22 cellular contexts compared by ENCODE assay signal in the genomic region with DNA sequence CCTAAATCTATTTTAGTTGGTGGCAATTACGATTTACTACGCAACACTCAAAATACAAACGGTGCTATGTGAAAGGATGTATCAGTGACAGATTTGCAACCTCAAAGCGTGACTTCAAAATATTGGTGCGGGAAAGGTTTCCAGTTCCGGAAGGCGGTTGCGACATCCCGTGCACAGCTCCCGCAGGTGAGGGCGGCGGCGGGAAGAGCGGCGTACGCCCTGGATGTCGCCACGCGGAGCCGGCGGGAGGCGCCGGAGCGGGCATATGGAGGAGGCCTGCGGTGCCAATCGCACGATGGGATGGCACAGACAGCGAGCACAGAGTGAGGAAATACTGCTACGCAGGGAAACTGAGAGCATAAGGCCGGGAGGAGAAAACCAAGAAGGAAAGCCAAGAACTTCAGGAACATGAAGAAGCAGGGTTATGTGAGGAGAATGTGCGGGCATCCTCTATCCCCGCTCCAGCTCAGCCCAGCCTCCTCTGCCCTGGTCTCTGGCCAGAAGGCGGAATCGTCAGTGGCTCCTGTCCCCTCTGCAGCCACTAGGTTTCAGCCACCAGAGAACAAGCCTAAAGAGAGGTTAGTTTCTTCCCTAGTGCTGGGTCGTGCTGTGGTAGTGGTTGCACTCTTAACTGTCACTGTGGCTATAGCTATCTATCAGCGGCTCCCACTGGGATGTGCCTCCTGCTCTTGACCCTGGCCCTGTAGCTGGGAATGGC.
DNase-seq lines count a peak whose midpoint lies in the region; ATAC-seq and TF ChIP-seq lines count a peak whose summit lies in the region.
"Had no signal": no experiment of that assay in that cellular context is flagged by ENCODE, and none has a peak within 500 bp of the region (broad histone marks: within the 10 kb centered on the region; RNA-seq: fewer than 3 reads in every experiment).

No MANE protein-coding gene starts in this region.

- peak overlapping the region; percentile 69; the same call in 1 of the 2 replicates for H3K18ac ChIP-seq in IMR-90 (ENCODE audit: low read depth, low read length)

- intact Hi-C loops in IMR-90 (cut with micrococcal nuclease), result loop anchor here (5.0 to 10.0 kb wide), 3 partner anchors 169 to 591 kb away; a partner anchor contains a TSS
- intact Hi-C loops in esophagus muscularis mucosa (cut with DNase I), result no loop called here
- intact Hi-C loops in testis (cut with DNase I; ENCODE audit: low total_unique reads), result no loop called here
- intact Hi-C loops in A673 (cut with micrococcal nuclease; ENCODE audit: unreplicated experiment), result no loop called here

- no peaks in the 10 kb centered on the region for H3K79me2 ChIP-seq in GM23248 (ENCODE audit: insufficient read depth)

- H3K4me1 ChIP-seq in GM23248 (ENCODE audit: insufficient read depth), result peaks cover 57% of the 10 kb centered on the region
- peaks cover 16% of the 10 kb centered on the region for H3K4me1 ChIP-seq in IMR-90 (ENCODE audit: control insufficient read depth, insufficient read depth, low read length)
- H3K4me1 ChIP-seq in esophagus muscularis mucosa, result peaks cover 0 to 5% (median 0%) of the 10 kb centered on the region in 4 donors
- H3K4me1 ChIP-seq in testis, result no peaks in the 10 kb centered on the region
- no peaks in the 10 kb centered on the region for H3K4me1 ChIP-seq in A673 (ENCODE audit: insufficient read depth, low read length, poor library complexity, severe bottlenecking)
- H3K4me1 ChIP-seq: HAP-1 had no signal

- H3K27ac ChIP-seq in GM23248 (peak overlapping the region; percentile 62), IMR-90 (ENCODE audit: insufficient read depth, low read length) (no peak overlapping the region), esophagus muscularis mucosa (replicated peaks in 1 of 4) (no peak overlapping the region), testis (no peak overlapping the region), A673 (ENCODE audit: low read depth, low read length, poor library complexity, severe bottlenecking) (no peak overlapping the region)
- H3K27ac ChIP-seq: SJSA1 had no signal

- peaks cover 14% of the 10 kb centered on the region; the same call in 1 of the 2 replicates for H3K9me1 ChIP-seq in IMR-90 (ENCODE audit: insufficient read depth, low read length)

- H2BK5ac ChIP-seq in IMR-90 (ENCODE audit: low read depth, low read length, poor library complexity, severe bottlenecking), result peak overlapping the region; percentile 58

- CTCF ChIA-PET in IMR-90 (lab: Yijun Ruan, JAX) (no interaction called here), A673 (lab: Charles Lee) (no interaction called here)

- H3K9me3 ChIP-seq in GM23248 (ENCODE audit: low read depth) (no peaks in the 10 kb centered on the region), IMR-90 (ENCODE audit: control insufficient read depth, insufficient read depth, low read length) (no peaks in the 10 kb centered on the region), esophagus muscularis mucosa (no peaks in the 10 kb centered on the region), testis (no peaks in the 10 kb centered on the region), A673 (ENCODE audit: low read depth, low read length, poor library complexity, severe bottlenecking) (no peaks in the 10 kb centered on the region)
- H3K9me3 ChIP-seq: HAP-1, SJSA1 had no signal

- TF ChIP-seq CTCF in IMR-90 (conservative IDR thresholded peaks at IDR 0.05; ENCODE audit: low read depth, low read length) (no peak), esophagus muscularis mucosa (IDR thresholded peaks at IDR 0.05) (no peak), testis (IDR thresholded peaks at IDR 0.05) (no peak), A673 (conservative IDR thresholded peaks at IDR 0.05; ENCODE audit: low read depth, low read length) (no peak)

- H4K20me1 ChIP-seq in GM23248 (ENCODE audit: insufficient read depth) (no peaks in the 10 kb centered on the region), IMR-90 (ENCODE audit: insufficient read depth, low read length) (no peaks in the 10 kb centered on the region)

- DNase-seq in GM23248 (no peak), IMR-90 (no peak), esophagus muscularis mucosa (ENCODE audit: extremely low spot score) (peak; percentile 21), testis (no peak), NCI-H748 (lab: John Stamatoyannopoulos, UW; ENCODE audit: unreplicated experiment) (no peak), A673 (ENCODE audit: low spot score) (no peak)
- no peak for DNase-seq in stimulated activated naive CD8-positive, alpha-beta T cell treated with anti-CD3 and anti-CD28 coated beads, Interleukin-15, Interleukin-2, amounts not matched to agents 100 U/mL and 50 U/mL, for 24 hours
- DNase-seq: C1 segment of cervical spinal cord; CD4-positive, alpha-beta memory T cell; COR-L47; Karpas-422; NCI-H1092; NCI-H1417 treated with DMSO at 0.1 percent for 48 hours; NCI-H1694 treated with DMSO at 0.1 percent for 48 hours; NCI-H524; NCI-H774; Right ventricle myocardium superior; RPMI8226; T-cell had no signal

- H3K4me2 ChIP-seq in GM23248 (ENCODE audit: unreplicated experiment), result no peak overlapping the region
- no peak overlapping the region for H3K4me2 ChIP-seq in IMR-90 (ENCODE audit: low read depth, low read length)

- H3K4ac ChIP-seq in IMR-90 (ENCODE audit: low read depth, low read length), result peak overlapping the region; percentile 60

- H2AFZ ChIP-seq in GM23248 (no peak overlapping the region), IMR-90 (replicated peaks; ENCODE audit: low read length, poor library complexity) (no peak overlapping the region)

- H2BK15ac ChIP-seq in IMR-90 (ENCODE audit: low read depth, low read length), result peak overlapping the region; percentile 20; the same call in 2 of the 3 replicates

- in situ Hi-C loops in GM23248 (cut with MboI), result no loop called here
- in situ Hi-C loops in IMR-90 (cut with MboI; ENCODE audit: low sequenced_read_pairs), result loop anchor here (10.0 kb wide), 1 partner anchor 381 kb away; a partner anchor contains a TSS

- no peak for TF ChIP-seq RAD21 in IMR-90 (IDR thresholded peaks at IDR 0.05; ENCODE audit: low read length)

- POLR2A ChIA-PET in IMR-90 (lab: Charles Lee; ENCODE audit: unreplicated experiment), result no interaction called here
- POLR2A ChIA-PET in A673 (lab: Charles Lee; ENCODE audit: low non-redundant PET), result no interaction called here

- no peaks in the 10 kb centered on the region for H3K36me3 ChIP-seq in GM23248 (ENCODE audit: low read depth)
- H3K36me3 ChIP-seq in IMR-90 (ENCODE audit: control insufficient read depth, insufficient read depth, low read length), result no peaks in the 10 kb centered on the region
- H3K36me3 ChIP-seq in esophagus muscularis mucosa, result no peaks in the 10 kb centered on the region
- no peaks in the 10 kb centered on the region for H3K36me3 ChIP-seq in testis (ENCODE audit: low read depth, missing control alignments)
- no peaks in the 10 kb centered on the region for H3K36me3 ChIP-seq in A673 (ENCODE audit: insufficient read depth, low read length, poor library complexity, severe bottlenecking)
- H3K36me3 ChIP-seq: HAP-1, SJSA1 had no signal

- H3K56ac ChIP-seq in IMR-90 (ENCODE audit: extremely low read depth, insufficient read depth, low read length), result 0 out of 2 replicates have a peak overlapping the region, but pooled peaks have one; percentile 11

- peak overlapping the region; percentile 60; the same call in 1 of the 2 replicates for H4K5ac ChIP-seq in IMR-90 (ENCODE audit: low read depth, low read length)

- peak overlapping the region; percentile 57 for H4K91ac ChIP-seq in IMR-90 (ENCODE audit: insufficient read depth, low read depth, low read length)

- H3K9ac ChIP-seq in GM23248, result no peak overlapping the region
- no peak overlapping the region for H3K9ac ChIP-seq in IMR-90 (ENCODE audit: low read depth, low read length)

- no peak for ATAC-seq in IMR-90 (ENCODE audit: low read depth)
- ATAC-seq in stimulated activated naive CD8-positive, alpha-beta T cell treated with anti-CD3 and anti-CD28 coated beads, Interleukin-15, Interleukin-2, amounts not matched to agents 100 U/mL and 50 U/mL, for 24 hours, result no peak
- ATAC-seq: GM12878, T-cell had no signal

- H2AK5ac ChIP-seq in IMR-90 (ENCODE audit: low read depth, low read length), result peak overlapping the region; percentile 70

- peaks cover 55% of the 10 kb centered on the region for H3F3A ChIP-seq in GM23248 (ENCODE audit: insufficient read depth)

- TF ChIP-seq EP300 in esophagus muscularis mucosa (IDR thresholded peaks at IDR 0.05), result no peak

- peak overlapping the region; percentile 16; the same call in 1 of the 2 replicates for H2BK120ac ChIP-seq in IMR-90 (ENCODE audit: low read depth, low read length)

- no peaks in the 10 kb centered on the region; the same call in 1 of the 2 replicates for H3K9me2 ChIP-seq in GM23248 (ENCODE audit: insufficient read depth)

- no peaks in the 10 kb centered on the region for H3K79me1 ChIP-seq in IMR-90 (ENCODE audit: low read depth in 1 of 2, low read length in 2 of 2)

- H4K8ac ChIP-seq in IMR-90 (ENCODE audit: low read depth in 2 of 2, low read length in 2 of 2), result peak overlapping the region in 1 of 2 experiments; percentile 22; a peak in 2 of 4 replicates

- H2AK9ac ChIP-seq in IMR-90 (replicated peaks; ENCODE audit: low read depth, low read length, poor library complexity), result no peak overlapping the region

- peak overlapping the region; percentile 40; the same call in 1 of the 2 replicates for H2BK20ac ChIP-seq in IMR-90 (ENCODE audit: low read depth, low read length)

- H3K27me3 ChIP-seq in GM23248 (replicated peaks; ENCODE audit: insufficient read depth), result no peaks in the 10 kb centered on the region
- no peaks in the 10 kb centered on the region for H3K27me3 ChIP-seq in IMR-90 (ENCODE audit: control insufficient read depth, insufficient read depth, low read length)
- no peaks in the 10 kb centered on the region for H3K27me3 ChIP-seq in esophagus muscularis mucosa
- H3K27me3 ChIP-seq in testis, result no peaks in the 10 kb centered on the region
- peaks cover 63% of the 10 kb centered on the region for H3K27me3 ChIP-seq in A673 (replicated peaks; ENCODE audit: insufficient read depth, low read depth, low read length, poor library complexity)
- H3K27me3 ChIP-seq: SJSA1 had no signal

- H3K4me3 ChIP-seq in GM23248, result no peak overlapping the region
- no peak overlapping the region for H3K4me3 ChIP-seq in IMR-90 (ENCODE audit: insufficient read depth, low read depth, low read length)
- no peak overlapping the region for H3K4me3 ChIP-seq in esophagus muscularis mucosa
- H3K4me3 ChIP-seq in testis, result peak overlapping the region; percentile 0 to 15
- H3K4me3 ChIP-seq in A673 (ENCODE audit: low read depth, low read length, poor library complexity, severe bottlenecking), result no peak overlapping the region
- H3K4me3 ChIP-seq: GM12878, HAP-1, SJSA1 had no signal

- H3K14ac ChIP-seq in IMR-90 (replicated peaks; ENCODE audit: low read depth, low read length), result peak overlapping the region; percentile 60; the same call in 1 of the 2 replicates

- TF ChIP-seq POLR2A in IMR-90 (IDR thresholded peaks at IDR 0.05; ENCODE audit: low read depth, low read length) (no peak), esophagus muscularis mucosa (IDR thresholded peaks at IDR 0.05; ENCODE audit: low read depth) (no peak), testis (IDR thresholded peaks at IDR 0.05) (no peak)

- no TSS peak for BruUV-seq in IMR-90 (replicated peaks; lab: Mats Ljungman, UMichigan)
- BruUV-seq in A673 (replicated peaks; lab: Mats Ljungman, UMichigan), result no TSS peak

- dilution Hi-C loops in IMR-90 (cut with HindIII; ENCODE audit: low sequenced_read_pairs, unreplicated experiment), result no loop called here

- 97% methylated on average over 36 of the region's 36 CpGs for WGBS in GM23248 (ENCODE audit: low coverage in 1 of 2, low lambda C conversion rate in 2 of 2, missing lambda C conversion rate in 2 of 2), 2 experiments
- 83% methylated on average over 16 of the region's 36 CpGs; no CpG with 5 or more reads in 1 of the 2 experiments for WGBS in IMR-90 (ENCODE audit: extremely low coverage in 2 of 2, insufficient read length in 1 of 2), 2 experiments
- WGBS in esophagus muscularis mucosa, result 94% methylated on average over 36 of the region's 36 CpGs
- WGBS in testis, 2 donors, result 68 to 79% methylated on average over 34 to 36 of the region's 36 CpGs

- H3K23ac ChIP-seq in IMR-90 (ENCODE audit: low read depth, low read length), result no peak overlapping the region

Comparison
In these comparisons a context has a peak if more than half of its experiments do, and no peak if none do; other contexts are left out.
1. H3K4me3 ChIP-seq: peak in testis (2 of 2); none in GM23248 (single experiment), IMR-90 (single experiment), esophagus muscularis mucosa (0 of 4) and A673 (single experiment).